ENCODE assay signal across 9 cellular contexts in genomic region chr9:69036799-69037198, GRCh38. TPM values are rescaled to one million over a fixed set of nuclear protein-coding genes. Genes with fewer than 3 reads are reported as not detected.
DNase-seq lines count a peak whose midpoint lies in the region; ATAC-seq, FAIRE-seq and TF ChIP-seq lines count a peak whose summit lies in the region.
"Had no signal": no experiment of that assay in that cellular context is flagged by ENCODE, and none has a peak within 500 bp of the region (broad histone marks: within the 10 kb centered on the region; RNA-seq: fewer than 3 reads in every experiment).

No MANE protein-coding gene starts in this region.

- H3K27ac ChIP-seq in HepG2 (ENCODE audit: extremely low read length, insufficient read depth, low read length) (peak overlapping the region; percentile 86), tibial artery (peak overlapping the region; percentile 70 to 73)

- peak overlapping the region; percentile 89 for H3K4me2 ChIP-seq in HepG2 (ENCODE audit: low read depth, low read length)

- peaks cover 56% of the 10 kb centered on the region for H3K79me2 ChIP-seq in HepG2 (ENCODE audit: insufficient read depth, low read length)

- H3K4me1 ChIP-seq in HepG2 (ENCODE audit: insufficient read depth, low read length) (peaks cover 32% of the 10 kb centered on the region), tibial artery (peaks cover 0 to 11% (median 5%) of the 10 kb centered on the region in 4 donors)

- no peaks in the 10 kb centered on the region for H3K9me3 Mint-ChIP-seq in activated T-cell treated with anti-CD3 and anti-CD28 coated beads, Interleukin-2, amount 50 U/mL, for 72 hours
- H3K9me3 Mint-ChIP-seq in activated naive CD8-positive, alpha-beta T cell treated with anti-CD3 and anti-CD28 coated beads, Interleukin-2, amount 50 U/mL, for 24 hours, result no peaks in the 10 kb centered on the region

- H3K27me3 ChIP-seq in HepG2 (ENCODE audit: control insufficient read depth in 1 of 2, insufficient read depth in 2 of 2, low read length in 2 of 2) (no peaks in the 10 kb centered on the region), tibial artery (no peaks in the 10 kb centered on the region)

- BruUV-seq in HepG2 (replicated peaks; lab: Mats Ljungman, UMichigan), result no TSS peak

- no peak for DNase-seq in activated T-cell treated with anti-CD3 and anti-CD28 coated beads, Interleukin-2, amount 50 U/mL, for 72 hours
- no peak for DNase-seq in activated T-cell treated with anti-CD3 and anti-CD28 coated beads for 4 hours
- no peak for DNase-seq in activated naive CD8-positive, alpha-beta T cell treated with anti-CD3 and anti-CD28 coated beads, Interleukin-2, amount 50 U/mL, for 24 hours
- DNase-seq in HepG2 (ENCODE audit: low spot score), result peak; percentile 51
- DNase-seq in tibial artery, result no peak
- DNase-seq in NCI-H1048 (lab: John Stamatoyannopoulos, UW), result no peak

- POLR2A ChIA-PET in HepG2 (lab: Yijun Ruan, JAX), result interaction anchor here (0.9 to 1.4 kb wide), 5 partner anchors 68 to 154 kb away, joined by 4 to 5 read pairs (median 4); no protein-coding TSS in a partner anchor

- no peaks in the 10 kb centered on the region; the same call in 1 of the 2 replicates for H4K20me1 ChIP-seq in HepG2 (ENCODE audit: insufficient read depth, low read length)

- TF ChIP-seq RAD21 in HepG2 (CRISPR knock-in tag; IDR thresholded peaks at IDR 0.05), result no peak

- no peaks in the 10 kb centered on the region for H3K27me3 Mint-ChIP-seq in activated T-cell treated with anti-CD3 and anti-CD28 coated beads, Interleukin-2, amount 50 U/mL, for 72 hours (ENCODE audit: low read depth)
- H3K27me3 Mint-ChIP-seq in activated naive CD8-positive, alpha-beta T cell treated with anti-CD3 and anti-CD28 coated beads, Interleukin-2, amount 50 U/mL, for 24 hours, result no peaks in the 10 kb centered on the region

- no peak overlapping the region for H2AFZ ChIP-seq in HepG2 (ENCODE audit: low read length)

- peak overlapping the region; percentile 98 for H3K4me3 Mint-ChIP-seq in activated T-cell treated with anti-CD3 and anti-CD28 coated beads, Interleukin-2, amount 50 U/mL, for 72 hours
- peak overlapping the region; percentile 97 for H3K4me3 Mint-ChIP-seq in activated naive CD8-positive, alpha-beta T cell treated with anti-CD3 and anti-CD28 coated beads, Interleukin-2, amount 50 U/mL, for 24 hours

- no peaks in the 10 kb centered on the region for H3K9me3 ChIP-seq in HepG2 (ENCODE audit: low read length)
- H3K9me3 ChIP-seq in tibial artery, result no peaks in the 10 kb centered on the region

- ATAC-seq in activated T-cell treated with anti-CD3 and anti-CD28 coated beads, Interleukin-2, amount 50 U/mL, for 72 hours (replicated peaks in 1 of 2), result no peak
- no peak for ATAC-seq in activated naive CD8-positive, alpha-beta T cell treated with anti-CD3 and anti-CD28 coated beads, Interleukin-2, amount 50 U/mL, for 24 hours
- ATAC-seq in HepG2, result peak; percentile 49
- ATAC-seq in HG02840 (IDR thresholded peaks at IDR 0.05; ENCODE audit: low FRiP score, unreplicated experiment), result no peak
- no peak for ATAC-seq in GM19035 (IDR thresholded peaks at IDR 0.05; ENCODE audit: unreplicated experiment)

- CTCF ChIA-PET in HepG2 (lab: Yijun Ruan, JAX; ENCODE audit: low intra/inter-chr PET ratio, low total read pairs), result no interaction called here

- peak; percentile 70 for FAIRE-seq in HepG2 (lab: Jason Lieb, UNC)
- FAIRE-seq: G401.6 had no signal

- TF ChIP-seq CTCF in HepG2 (CRISPR knock-in tag; IDR thresholded peaks at IDR 0.05), result no peak
- TF ChIP-seq CTCF in tibial artery (IDR thresholded peaks at IDR 0.05), result no peak

- peak overlapping the region; percentile 82 for H3K9ac ChIP-seq in HepG2 (ENCODE audit: insufficient read depth, low read depth, low read length)

- TF ChIP-seq EP300 in HepG2 (IDR thresholded peaks at IDR 0.05; ENCODE audit: low read depth in 2 of 2, low read length in 2 of 2) (no peak), HepG2 (CRISPR knock-in tag; IDR thresholded peaks at IDR 0.05; ENCODE audit: borderline replicate concordance) (no peak)

- H3K4me1 Mint-ChIP-seq in activated T-cell treated with anti-CD3 and anti-CD28 coated beads, Interleukin-2, amount 50 U/mL, for 72 hours (ENCODE audit: low read depth), result peaks cover 17% of the 10 kb centered on the region
- peaks cover 18% of the 10 kb centered on the region for H3K4me1 Mint-ChIP-seq in activated naive CD8-positive, alpha-beta T cell treated with anti-CD3 and anti-CD28 coated beads, Interleukin-2, amount 50 U/mL, for 24 hours

- TF ChIP-seq POLR2A in HepG2 (IDR thresholded peaks at IDR 0.05; ENCODE audit: insufficient read depth in 1 of 2, low read depth in 2 of 2, low read length in 2 of 2), result no peak

- in situ Hi-C loops in HepG2 (cut with HindIII; ENCODE audit: extremely low pct_ligation_motif_present, low pct_unique_long_range_greater_than_20kb), result no loop called here

- H3K27ac Mint-ChIP-seq in activated T-cell treated with anti-CD3 and anti-CD28 coated beads, Interleukin-2, amount 50 U/mL, for 72 hours, result peak overlapping the region; percentile 87
- H3K27ac Mint-ChIP-seq in activated naive CD8-positive, alpha-beta T cell treated with anti-CD3 and anti-CD28 coated beads, Interleukin-2, amount 50 U/mL, for 24 hours, result peak overlapping the region; percentile 98

- H3K36me3 Mint-ChIP-seq in activated T-cell treated with anti-CD3 and anti-CD28 coated beads, Interleukin-2, amount 50 U/mL, for 72 hours (ENCODE audit: insufficient read depth in 2 of 2), result peaks cover 0 to 7% of the 10 kb centered on the region in 2 donors
- peaks cover 7% of the 10 kb centered on the region for H3K36me3 Mint-ChIP-seq in activated naive CD8-positive, alpha-beta T cell treated with anti-CD3 and anti-CD28 coated beads, Interleukin-2, amount 50 U/mL, for 24 hours (ENCODE audit: low read depth)

- peak overlapping the region; percentile 72 to 86 (median 82) for H3K4me3 ChIP-seq in HepG2 (replicated peaks in 1 of 3; ENCODE audit: insufficient read depth in 1 of 3, low read depth in 2 of 3, low read length in 3 of 3)
- H3K4me3 ChIP-seq in tibial artery, result peak overlapping the region; percentile 59 to 90

- H3K36me3 ChIP-seq in HepG2 (replicated peaks in 1 of 2; ENCODE audit: control insufficient read depth in 1 of 2, insufficient read depth in 2 of 2, low read length in 2 of 2), result peaks cover 0 to 15% of the 10 kb centered on the region in 2 experiments; a peak in 3 of 5 replicates
- H3K36me3 ChIP-seq in tibial artery, result no peaks in the 10 kb centered on the region

- WGBS in HepG2 (ENCODE audit: low lambda C conversion rate), result 2% methylated on average over 10 of the region's 10 CpGs

- intact Hi-C loops in HepG2 (cut with micrococcal nuclease; ENCODE audit: unreplicated experiment) (no loop called here), tibial artery (cut with DNase I; ENCODE audit: low total_unique reads) (loop anchor here (5.0 kb wide), 1 partner anchor 156 kb away; no protein-coding TSS in a partner anchor)

RNA-seq across cellular contexts. Expression of gene FXN, which starts 1.2 kb away (rescaled TPM):
- 10 to 100 TPM; 14.6 to 18.6 TPM for total RNA-seq in activated T-cell treated with anti-CD3 and anti-CD28 coated beads, Interleukin-2, amount 50 U/mL, for 72 hours
- 24.1 and 30.0 TPM in 2 replicates for total RNA-seq in HepG2 (2016; rRNA removed; fragmentation: Illumina TruSeq; extraction: Trizol)
- 25.5 and 29.4 TPM in 2 replicates for total RNA-seq in HepG2 (2016; cell fraction: cytosol; rRNA removed; fragmentation: Illumina TruSeq; extraction: Trizol; ENCODE audit: low read depth)
- total RNA-seq in HepG2 (2016; cell fraction: insoluble cytoplasmic fraction; rRNA removed; fragmentation: Illumina TruSeq; extraction: Trizol), result 24.7 and 31.9 TPM in 2 replicates
- total RNA-seq in HepG2 (2016; cell fraction: membrane; rRNA removed; fragmentation: Illumina TruSeq; extraction: Trizol), result 28.9 and 35.6 TPM in 2 replicates
- 15.6 and 16.2 TPM in 2 replicates for total RNA-seq in HepG2 (2016; cell fraction: nucleus; rRNA removed; fragmentation: Illumina TruSeq; extraction: Trizol)
- 19.7 and 26.0 TPM in 2 replicates for polyA plus RNA-seq in HepG2 (2011; rRNA removed)
- polyA plus RNA-seq in HepG2 (2011; cell fraction: cytosol; rRNA removed), result 28.8 and 35.4 TPM in 2 replicates
- polyA plus RNA-seq in HepG2 (2011; cell fraction: nucleus; rRNA removed), result 8.9 and 9.0 TPM in 2 replicates
- polyA plus RNA-seq in HepG2 (2012), result 30.1 and 34.1 TPM in 2 replicates
- 109 and 135 TPM in 2 replicates for polyA plus RNA-seq in HepG2 (2016; cell fraction: cytosol; fragmentation: Illumina TruSeq; extraction: Trizol; ENCODE audit: low read depth)
- polyA plus RNA-seq in HepG2 (2016; cell fraction: insoluble cytoplasmic fraction; fragmentation: Illumina TruSeq; extraction: Trizol; ENCODE audit: low read depth), result 95.1 and 107 TPM in 2 replicates
- polyA plus RNA-seq in HepG2 (2016; cell fraction: membrane; fragmentation: Illumina TruSeq; extraction: Trizol; ENCODE audit: low read depth), result 101 and 113 TPM in 2 replicates
- 51.3 and 52.8 TPM in 2 replicates for polyA plus RNA-seq in HepG2 (2016; cell fraction: nucleus; fragmentation: Illumina TruSeq; extraction: Trizol; ENCODE audit: insufficient read depth, low read depth)
- 11.0 and 13.3 TPM in 2 replicates for polyA minus RNA-seq in HepG2 (2011; rRNA and poly(A)+ RNA removed; ENCODE audit: low replicate concordance)
- 8.1 and 11.8 TPM in 2 replicates for polyA minus RNA-seq in HepG2 (2011; cell fraction: cytosol; rRNA and poly(A)+ RNA removed)
- polyA minus RNA-seq in HepG2 (2011; cell fraction: nucleus; rRNA and poly(A)+ RNA removed), result 12.6 and 14.2 TPM in 2 replicates

RNA-seq across cellular contexts. Expression of gene PRKACG, which starts 22.9 kb away (rescaled TPM):
- total RNA-seq in activated T-cell treated with anti-CD3 and anti-CD28 coated beads, Interleukin-2, amount 50 U/mL, for 72 hours, result not detected
- total RNA-seq in HepG2 (2016; rRNA removed; fragmentation: Illumina TruSeq; extraction: Trizol), result not detected in 2 replicates
- total RNA-seq in HepG2 (2016; cell fraction: cytosol; rRNA removed; fragmentation: Illumina TruSeq; extraction: Trizol; ENCODE audit: low read depth), result not detected in 2 replicates
- total RNA-seq in HepG2 (2016; cell fraction: insoluble cytoplasmic fraction; rRNA removed; fragmentation: Illumina TruSeq; extraction: Trizol), result not detected in 2 replicates
- not detected in 2 replicates for total RNA-seq in HepG2 (2016; cell fraction: membrane; rRNA removed; fragmentation: Illumina TruSeq; extraction: Trizol)
- total RNA-seq in HepG2 (2016; cell fraction: nucleus; rRNA removed; fragmentation: Illumina TruSeq; extraction: Trizol), result not detected in 2 replicates
- not detected in 2 replicates for polyA plus RNA-seq in HepG2 (2011; rRNA removed)
- 0.03 TPM in 1 of 2 replicates, not detected in the other for polyA plus RNA-seq in HepG2 (2011; cell fraction: cytosol; rRNA removed)
- polyA plus RNA-seq in HepG2 (2011; cell fraction: nucleus; rRNA removed), result not detected in 2 replicates
- not detected in 2 replicates for polyA plus RNA-seq in HepG2 (2012)
- not detected in 2 replicates for polyA plus RNA-seq in HepG2 (2016; cell fraction: cytosol; fragmentation: Illumina TruSeq; extraction: Trizol; ENCODE audit: low read depth)
- not detected in 2 replicates for polyA plus RNA-seq in HepG2 (2016; cell fraction: insoluble cytoplasmic fraction; fragmentation: Illumina TruSeq; extraction: Trizol; ENCODE audit: low read depth)
- polyA plus RNA-seq in HepG2 (2016; cell fraction: membrane; fragmentation: Illumina TruSeq; extraction: Trizol; ENCODE audit: low read depth), result not detected in 2 replicates
- not detected in 2 replicates for polyA plus RNA-seq in HepG2 (2016; cell fraction: nucleus; fragmentation: Illumina TruSeq; extraction: Trizol; ENCODE audit: insufficient read depth, low read depth)
- not detected in 2 replicates for polyA minus RNA-seq in HepG2 (2011; rRNA and poly(A)+ RNA removed; ENCODE audit: low replicate concordance)
- polyA minus RNA-seq in HepG2 (2011; cell fraction: cytosol; rRNA and poly(A)+ RNA removed), result not detected in 2 replicates
- not detected in 2 replicates for polyA minus RNA-seq in HepG2 (2011; cell fraction: nucleus; rRNA and poly(A)+ RNA removed)
